8 cellular contexts compared by ENCODE assay signal in the genomic region with DNA sequence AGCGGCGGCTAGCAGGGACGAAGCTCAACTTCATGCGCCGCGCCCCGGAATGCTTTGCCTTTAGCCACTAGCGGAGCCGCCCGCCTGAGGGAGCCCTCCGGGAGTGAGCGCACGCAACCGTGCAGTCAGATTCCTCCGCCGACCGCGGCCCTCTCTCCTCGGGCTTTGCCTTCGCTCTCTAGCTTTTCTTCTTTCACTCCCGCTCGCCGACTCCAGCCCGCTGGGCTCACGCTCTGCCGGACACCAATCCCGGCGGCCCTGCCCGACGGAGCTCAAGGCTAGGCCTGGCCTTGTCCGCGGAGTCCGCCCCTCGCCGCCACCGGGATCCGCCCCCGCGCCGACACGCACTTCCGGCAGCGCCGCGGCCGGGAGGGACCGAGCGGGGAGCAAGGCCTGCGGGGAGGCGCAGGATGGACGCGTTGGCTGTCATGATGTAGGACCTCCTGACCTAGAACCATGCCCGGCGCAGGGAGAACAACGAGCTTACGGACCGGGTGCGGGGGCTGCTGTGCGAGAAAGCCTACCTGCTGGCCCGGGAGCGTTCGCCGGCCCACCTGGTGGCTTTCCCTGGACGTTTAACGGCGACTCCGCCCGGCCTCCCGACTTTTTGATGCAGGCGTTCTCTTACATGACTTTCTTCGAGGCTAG. TPM values are rescaled to one million over a fixed set of nuclear protein-coding genes. Genes with fewer than 3 reads are reported as not detected.
A peak's percentile ranks its signal among the peaks of the same experiment; 100 is the strongest.
DNase-seq lines count a peak whose midpoint lies in the region; ATAC-seq and FAIRE-seq lines count a peak whose summit lies in the region.

No MANE protein-coding gene starts in this region.

- H3K9me3 Mint-ChIP-seq in CD4-positive, CD25-positive, alpha-beta regulatory T cell = peaks cover 0 to 5% (median 1%) of the 10 kb centered on the region in 7 donors
- no peaks in the 10 kb centered on the region for H3K9me3 Mint-ChIP-seq in effector memory CD8-positive, alpha-beta T cell

- peaks cover 14% of the 10 kb centered on the region for H3K36me3 ChIP-seq in CD4-positive, CD25-positive, alpha-beta regulatory T cell (ENCODE audit: control insufficient read depth, insufficient read depth, low read length)
- H3K36me3 ChIP-seq in mesendoderm (ENCODE audit: control insufficient read depth, insufficient read depth, low read length) = no peaks in the 10 kb centered on the region

- H3K27me3 ChIP-seq in CD4-positive, CD25-positive, alpha-beta regulatory T cell (ENCODE audit: control insufficient read depth, insufficient read depth, low read length) = peaks cover 8% of the 10 kb centered on the region
- no peaks in the 10 kb centered on the region for H3K27me3 ChIP-seq in mesendoderm (ENCODE audit: insufficient read depth, low read length, poor library complexity)

- WGBS in mesendoderm (ENCODE audit: extremely low coverage, insufficient coverage, low lambda C conversion rate) = no CpG with 5 or more reads among the region's 71 CpGs

- peak overlapping the region; percentile 93 for H3K9ac ChIP-seq in mesendoderm (ENCODE audit: low read length)

- FAIRE-seq in GM19239 (lab: Jason Lieb, UNC) = peak; percentile 91

- H2AK5ac ChIP-seq in mesendoderm (ENCODE audit: low read length) = no peak overlapping the region

- H3K4me2 ChIP-seq in mesendoderm (ENCODE audit: low read length) = peak overlapping the region; percentile 87

- peak overlapping the region; percentile 94 for H3K4me3 ChIP-seq in CD4-positive, CD25-positive, alpha-beta regulatory T cell (ENCODE audit: low read depth, low read length)
- peak overlapping the region; percentile 74 for H3K4me3 ChIP-seq in mesendoderm (ENCODE audit: low read length)

- H3K4me3 Mint-ChIP-seq in CD4-positive, CD25-positive, alpha-beta regulatory T cell = peak overlapping the region; percentile 96 to 98 (median 97)
- peak overlapping the region; percentile 94 for H3K4me3 Mint-ChIP-seq in effector memory CD8-positive, alpha-beta T cell

- peak overlapping the region; percentile 97 to 99 (median 98) for H3K27ac Mint-ChIP-seq in CD4-positive, CD25-positive, alpha-beta regulatory T cell
- H3K27ac Mint-ChIP-seq in effector memory CD8-positive, alpha-beta T cell = peak overlapping the region; percentile 97 to 98

- H3K9me3 ChIP-seq in CD4-positive, CD25-positive, alpha-beta regulatory T cell (ENCODE audit: control insufficient read depth in 2 of 2, low read length in 2 of 2) = no peaks in the 10 kb centered on the region

- peak overlapping the region; percentile 89 for H3K4ac ChIP-seq in mesendoderm (ENCODE audit: low read depth, low read length)

- no peak overlapping the region for H2BK15ac ChIP-seq in mesendoderm (replicated peaks; ENCODE audit: low read depth)

- H3K23ac ChIP-seq in mesendoderm (ENCODE audit: low read length) = no peak overlapping the region

- peak overlapping the region; percentile 92 for H2BK5ac ChIP-seq in mesendoderm (ENCODE audit: low read length)

- H3K36me3 Mint-ChIP-seq in CD4-positive, CD25-positive, alpha-beta regulatory T cell = peaks cover 24% of the 10 kb centered on the region
- H3K36me3 Mint-ChIP-seq in effector memory CD8-positive, alpha-beta T cell (ENCODE audit: insufficient read depth) = peaks cover 25% of the 10 kb centered on the region

- peak overlapping the region; percentile 57 for H3K18ac ChIP-seq in mesendoderm (ENCODE audit: low read length)

- peak; percentile 76 to 94 (median 91) for DNase-seq in CD4-positive, CD25-positive, alpha-beta regulatory T cell
- DNase-seq in GM19239 (ENCODE audit: insufficient read length, low spot score) = peak; percentile 58
- peak; percentile 90 for DNase-seq in NCI-H82 (lab: John Stamatoyannopoulos, UW)
- DNase-seq in activated CD8-positive, alpha-beta memory T cell treated with anti-CD3 and anti-CD28 coated beads for 48 hours (ENCODE audit: low read depth in 2 of 3, low spot score in 2 of 3) = peak; percentile 71 to 82 (median 78)
- DNase-seq in effector memory CD8-positive, alpha-beta T cell = peak; percentile 80 to 90 (median 85)
- DNase-seq in mesendoderm = peak; percentile 95
- peak; percentile 72 for DNase-seq in stimulated activated CD8-positive, alpha-beta memory T cell treated with anti-CD3 and anti-CD28 coated beads, Interleukin-12 subunit alpha, Interleukin-12 subunit beta, amount 100 ng/mL, for 24 hours (ENCODE audit: extremely low read depth)

- H3K4me1 Mint-ChIP-seq in CD4-positive, CD25-positive, alpha-beta regulatory T cell = peaks cover 31 to 76% (median 43%) of the 10 kb centered on the region in 4 donors
- peaks cover 16 to 49% of the 10 kb centered on the region in 2 donors for H3K4me1 Mint-ChIP-seq in effector memory CD8-positive, alpha-beta T cell (ENCODE audit: low read depth in 2 of 2)

- no peaks in the 10 kb centered on the region for H3K79me2 ChIP-seq in mesendoderm (ENCODE audit: control insufficient read depth, insufficient read depth, low read length)

- ATAC-seq in CD4-positive, CD25-positive, alpha-beta regulatory T cell (ENCODE audit: low read depth in 2 of 2) = peak; percentile 89
- peak; percentile 96 for ATAC-seq in HG03457 (IDR thresholded peaks at IDR 0.05; ENCODE audit: unreplicated experiment)
- peak; percentile 88 for ATAC-seq in effector memory CD8-positive, alpha-beta T cell (replicated peaks)

- H3K56ac ChIP-seq in mesendoderm (ENCODE audit: low read length) = peak overlapping the region; percentile 96

- peak overlapping the region; percentile 97 for H3K27ac ChIP-seq in CD4-positive, CD25-positive, alpha-beta regulatory T cell (ENCODE audit: insufficient read depth, low read length, poor library complexity, severe bottlenecking)
- H3K27ac ChIP-seq in mesendoderm (ENCODE audit: low read depth, low read length) = peak overlapping the region; percentile 95

- peaks cover 34% of the 10 kb centered on the region for H3K4me1 ChIP-seq in CD4-positive, CD25-positive, alpha-beta regulatory T cell (ENCODE audit: control insufficient read depth, insufficient read depth, low read length, poor library complexity, severe bottlenecking)
- H3K4me1 ChIP-seq in mesendoderm (ENCODE audit: control insufficient read depth, low read depth, low read length) = no peaks in the 10 kb centered on the region

- no peak overlapping the region for H4K5ac ChIP-seq in mesendoderm (ENCODE audit: low read length)

- peaks cover 36% of the 10 kb centered on the region for H3K27me3 Mint-ChIP-seq in CD4-positive, CD25-positive, alpha-beta regulatory T cell
- peaks cover 0 to 15% of the 10 kb centered on the region in 2 donors for H3K27me3 Mint-ChIP-seq in effector memory CD8-positive, alpha-beta T cell

- H3K79me1 ChIP-seq in mesendoderm (ENCODE audit: low read length) = peaks cover 4% of the 10 kb centered on the region

- no peak overlapping the region for H4K8ac ChIP-seq in mesendoderm (ENCODE audit: low read depth, low read length)

- no peak overlapping the region for H2BK120ac ChIP-seq in mesendoderm (ENCODE audit: low read depth, low read length)

RNA-seq across cellular contexts. Expression of gene AKAIN1, which starts 40.8 kb away (rescaled TPM):
- total RNA-seq in CD4-positive, CD25-positive, alpha-beta regulatory T cell = not detected
- not detected for polyA plus RNA-seq in CD4-positive, CD25-positive, alpha-beta regulatory T cell
- polyA plus RNA-seq in mesendoderm (2013, experiment 1 of 2) = not detected
- not detected for polyA plus RNA-seq in mesendoderm (2013, experiment 2 of 2)

RNA-seq across cellular contexts. Expression of gene ZBTB14, which starts 57.7 kb away (rescaled TPM):
- total RNA-seq in CD4-positive, CD25-positive, alpha-beta regulatory T cell = 17.8 TPM
- 10 to 100 TPM; 12.2 to 22.3 (median 14.9) TPM for polyA plus RNA-seq in CD4-positive, CD25-positive, alpha-beta regulatory T cell
- polyA plus RNA-seq in mesendoderm (2013, experiment 1 of 2) = 10.1 TPM
- 9.9 TPM for polyA plus RNA-seq in mesendoderm (2013, experiment 2 of 2)

Comparison
In these comparisons a context has a peak if more than half of its experiments do, and no peak if none do; other contexts are left out.
1. Peak in every context shown above with its lines: DNase-seq, ATAC-seq, H3K4me3 ChIP-seq and H3K27ac ChIP-seq.